8 cellular contexts compared by ENCODE assay signal in genomic region chr11:59158206-59159068, GRCh38. TPM values are rescaled to one million over a fixed set of nuclear protein-coding genes. Genes with fewer than 3 reads are reported as not detected.
DNase-seq lines count a peak whose midpoint lies in the region; ATAC-seq and TF ChIP-seq lines count a peak whose summit lies in the region.

No MANE protein-coding gene starts in this region.

- no peak overlapping the region for H3K4me3 ChIP-seq in AG04449 (ENCODE audit: low read depth, low read length)
- H3K4me3 ChIP-seq in body of pancreas, result no peak overlapping the region

- ATAC-seq in GM18498 (IDR thresholded peaks at IDR 0.05; ENCODE audit: unreplicated experiment) (peak; percentile 91), HG02840 (IDR thresholded peaks at IDR 0.05; ENCODE audit: low FRiP score, unreplicated experiment) (peak; percentile 90), body of pancreas (peak; percentile 85)

- DNase-seq in AG04449 (ENCODE audit: low read depth, low spot score) (no peak), NCI-H1105 treated with DMSO at 0.1 percent for 48 hours (lab: John Stamatoyannopoulos, UW) (peak; percentile 74), T follicular helper cell (ENCODE audit: low read depth) (peak; percentile 49), body of pancreas (peak; percentile 56 to 65 (median 62)), iPS-NIHi7 (ENCODE audit: extremely low spot score) (peak; percentile 75)
- DNase-seq in stimulated activated CD4-positive, alpha-beta T cell treated with anti-CD3 and anti-CD28 coated beads, Interleukin-12 subunit alpha, Interleukin-12 subunit beta, amount 100 ng/mL, for 4 hours, result peak; percentile 43

- no peaks in the 10 kb centered on the region for H3K9me3 ChIP-seq in body of pancreas

- H3K27me3 ChIP-seq in body of pancreas, result no peaks in the 10 kb centered on the region

- no peaks in the 10 kb centered on the region for H3K4me1 ChIP-seq in body of pancreas

- H3K27ac ChIP-seq in body of pancreas, result no peak overlapping the region

- intact Hi-C loops in body of pancreas (cut with DNase I), result no loop called here

- CTCF ChIA-PET in AG04449 (lab: Yijun Ruan, JAX), result interaction anchor here (0.6 to 5.6 kb wide), 50 partner anchors 9 to 582 kb away, joined by 3 to 103 read pairs (median 5); partner anchors contain the start of genes DTX4, FAM111A, FAM111B and GLYATL1B

- TF ChIP-seq CTCF in AG04449 (IDR thresholded peaks at IDR 0.05; ENCODE audit: insufficient read depth, low read length, missing control alignments), result peak; percentile 63
- TF ChIP-seq CTCF in body of pancreas (IDR thresholded peaks at IDR 0.05), result peak; percentile 65 to 88 (median 79)

- H3K36me3 ChIP-seq in body of pancreas (replicated peaks in 1 of 2; ENCODE audit: insufficient read depth in 1 of 2, low read depth in 2 of 2), result no peaks in the 10 kb centered on the region

- POLR2A ChIA-PET in AG04449 (lab: Yijun Ruan, JAX), result interaction anchor here (1.0 kb wide), 1 partner anchor 16 kb away, joined by 3 read pairs; the partner anchor contains the start of gene FAM111A

- no peak for TF ChIP-seq POLR2A in body of pancreas (IDR thresholded peaks at IDR 0.05)

- WGBS in body of pancreas, 2 donors, result 32 to 34% methylated on average over 8 of the region's 8 CpGs

RNA-seq across cellular contexts. Expression of gene DTX4, which starts 13.5 kb away (rescaled TPM):
- total RNA-seq in body of pancreas, result 10 to 100 TPM in 1 of 2 donors, 1 to 10 TPM in 1; 9.6 to 10.4 TPM

RNA-seq across cellular contexts. Expression of gene FAM111A, which starts 15.8 kb away (rescaled TPM):
- 10 to 100 TPM; 17.4 to 43.8 TPM for total RNA-seq in body of pancreas

RNA-seq across cellular contexts. Expression of gene FAM111B, which starts 51.4 kb away (rescaled TPM):
- total RNA-seq in body of pancreas, result under 1 TPM in 1 of 2 donors, not detected in 1; 0.33 TPM

RNA-seq across cellular contexts. Expression of gene MPEG1, which starts 54.3 kb away (rescaled TPM):
- total RNA-seq in body of pancreas, result 1 to 10 TPM; 1.3 to 3.9 TPM
